Comparison of ENCODE assay signal across 1 cellular context in the genomic region with DNA sequence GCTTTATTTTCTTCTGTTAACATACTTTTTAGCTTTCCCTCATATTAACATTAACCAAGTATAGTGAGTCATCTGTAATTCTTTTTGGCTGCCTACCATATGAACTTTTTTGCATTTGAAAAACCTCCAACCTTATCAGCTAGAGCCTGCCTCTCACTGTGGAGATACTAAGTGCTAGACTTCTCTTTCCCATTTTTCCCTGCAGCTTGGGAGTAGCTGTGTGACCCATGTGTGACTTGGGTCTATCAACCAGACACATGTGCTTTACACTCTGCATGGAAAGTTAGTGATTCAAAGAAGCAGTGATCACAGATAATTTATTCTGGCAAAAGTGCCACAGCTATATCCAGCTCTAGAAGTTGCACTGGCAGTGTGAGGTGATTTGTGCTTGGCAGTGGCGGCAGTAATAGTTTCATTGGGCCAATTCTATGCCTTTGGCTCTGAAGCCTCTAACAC.
TF ChIP-seq lines count a peak whose summit lies in the region.

No MANE protein-coding gene starts in this region.

TF ChIP-seq in K562, 482 proteins besides CTCF, POLR2A, EP300 and RAD21 (continued from another document):
- TF ChIP-seq, protein P1, sequence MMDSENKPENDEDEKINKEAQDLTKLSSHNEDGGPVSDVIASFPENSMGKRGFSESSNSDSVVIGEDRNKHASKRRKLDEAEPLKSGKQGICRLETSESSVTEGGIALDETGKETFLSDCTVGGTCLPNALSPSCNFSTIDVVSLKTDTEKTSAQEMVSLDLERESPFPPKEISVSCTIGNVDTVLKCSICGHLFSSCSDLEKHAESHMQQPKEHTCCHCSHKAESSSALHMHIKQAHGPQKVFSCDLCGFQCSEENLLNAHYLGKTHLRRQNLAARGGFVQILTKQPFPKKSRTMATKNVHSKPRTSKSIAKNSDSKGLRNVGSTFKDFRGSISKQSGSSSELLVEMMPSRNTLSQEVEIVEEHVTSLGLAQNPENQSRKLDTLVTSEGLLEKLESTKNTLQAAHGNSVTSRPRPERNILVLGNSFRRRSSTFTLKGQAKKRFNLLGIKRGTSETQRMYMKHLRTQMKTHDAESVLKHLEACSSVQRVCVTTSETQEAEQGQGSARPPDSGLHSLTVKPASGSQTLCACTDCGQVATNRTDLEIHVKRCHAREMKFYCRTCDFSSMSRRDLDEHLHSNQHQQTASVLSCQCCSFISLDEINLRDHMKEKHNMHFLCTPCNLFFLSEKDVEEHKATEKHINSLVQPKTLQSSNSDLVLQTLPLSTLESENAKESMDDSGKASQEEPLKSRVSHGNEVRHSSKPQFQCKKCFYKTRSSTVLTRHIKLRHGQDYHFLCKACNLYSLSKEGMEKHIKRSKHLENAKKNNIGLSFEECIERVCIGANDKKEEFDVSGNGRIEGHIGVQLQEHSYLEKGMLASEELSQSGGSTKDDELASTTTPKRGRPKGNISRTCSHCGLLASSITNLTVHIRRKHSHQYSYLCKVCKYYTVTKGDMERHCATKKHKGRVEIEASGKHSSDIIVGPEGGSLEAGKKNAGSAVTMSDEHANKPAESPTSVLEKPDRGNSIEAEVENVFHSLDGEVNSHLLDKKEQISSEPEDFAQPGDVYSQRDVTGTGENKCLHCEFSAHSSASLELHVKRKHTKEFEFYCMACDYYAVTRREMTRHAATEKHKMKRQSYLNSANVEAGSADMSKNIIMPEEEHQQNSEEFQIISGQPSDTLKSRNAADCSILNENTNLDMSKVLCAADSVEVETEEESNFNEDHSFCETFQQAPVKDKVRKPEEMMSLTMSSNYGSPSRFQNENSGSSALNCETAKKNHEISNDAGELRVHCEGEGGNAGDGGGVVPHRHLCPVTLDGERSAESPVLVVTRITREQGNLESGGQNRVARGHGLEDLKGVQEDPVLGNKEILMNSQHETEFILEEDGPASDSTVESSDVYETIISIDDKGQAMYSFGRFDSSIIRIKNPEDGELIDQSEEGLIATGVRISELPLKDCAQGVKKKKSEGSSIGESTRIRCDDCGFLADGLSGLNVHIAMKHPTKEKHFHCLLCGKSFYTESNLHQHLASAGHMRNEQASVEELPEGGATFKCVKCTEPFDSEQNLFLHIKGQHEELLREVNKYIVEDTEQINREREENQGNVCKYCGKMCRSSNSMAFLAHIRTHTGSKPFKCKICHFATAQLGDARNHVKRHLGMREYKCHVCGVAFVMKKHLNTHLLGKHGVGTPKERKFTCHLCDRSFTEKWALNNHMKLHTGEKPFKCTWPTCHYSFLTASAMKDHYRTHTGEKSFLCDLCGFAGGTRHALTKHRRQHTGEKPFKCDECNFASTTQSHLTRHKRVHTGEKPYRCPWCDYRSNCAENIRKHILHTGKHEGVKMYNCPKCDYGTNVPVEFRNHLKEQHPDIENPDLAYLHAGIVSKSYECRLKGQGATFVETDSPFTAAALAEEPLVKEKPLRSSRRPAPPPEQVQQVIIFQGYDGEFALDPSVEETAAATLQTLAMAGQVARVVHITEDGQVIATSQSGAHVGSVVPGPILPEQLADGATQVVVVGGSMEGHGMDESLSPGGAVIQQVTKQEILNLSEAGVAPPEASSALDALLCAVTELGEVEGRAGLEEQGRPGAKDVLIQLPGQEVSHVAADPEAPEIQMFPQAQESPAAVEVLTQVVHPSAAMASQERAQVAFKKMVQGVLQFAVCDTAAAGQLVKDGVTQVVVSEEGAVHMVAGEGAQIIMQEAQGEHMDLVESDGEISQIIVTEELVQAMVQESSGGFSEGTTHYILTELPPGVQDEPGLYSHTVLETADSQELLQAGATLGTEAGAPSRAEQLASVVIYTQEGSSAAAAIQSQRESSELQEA (IDR thresholded peaks at IDR 0.05; ENCODE audit: low read depth), result no peak
- TF ChIP-seq ZNF311 (CRISPR knock-in tag; IDR thresholded peaks at IDR 0.05) (no peak), RB1 (IDR thresholded peaks at IDR 0.05; ENCODE audit: low read depth) (no peak), NFATC3 (IDR thresholded peaks at IDR 0.05) (no peak), TRIM24 (IDR thresholded peaks at IDR 0.05) (peak in 1 of 2 experiments; percentile 13; a peak in 2 of 4 replicates), NR2C2 (CRISPR knock-in tag; IDR thresholded peaks at IDR 0.05) (no peak), NR2C2 (tag; IDR thresholded peaks at IDR 0.05) (no peak), NR2C1 (IDR thresholded peaks at IDR 0.05) (no peak), NR2C1 (tag; IDR thresholded peaks at IDR 0.05) (no peak), TCF7L2 (IDR thresholded peaks at IDR 0.05; ENCODE audit: low read depth, low read length) (no peak), POLR2AphosphoS2 (IDR thresholded peaks at IDR 0.05; ENCODE audit: low read length) (no peak), ZNF77 (CRISPR knock-in tag; IDR thresholded peaks at IDR 0.05) (no peak), ZKSCAN1 (IDR thresholded peaks at IDR 0.05; ENCODE audit: low read depth, low read length) (no peak), MEF2D (tag; conservative IDR thresholded peaks at IDR 0.05; ENCODE audit: low read depth) (no peak), SIN3B (IDR thresholded peaks at IDR 0.05; ENCODE audit: low read depth) (no peak), ASH1L (IDR thresholded peaks at IDR 0.05; ENCODE audit: borderline replicate concordance, low read depth, partially characterized antibody) (no peak), MCM2 (IDR thresholded peaks at IDR 0.05; ENCODE audit: low read depth) (no peak), GATA2 (CRISPR knock-in tag; IDR thresholded peaks at IDR 0.05) (0 out of 2 replicates have a peak, but pooled peaks have one; percentile 26), NFXL1 (CRISPR knock-in tag; IDR thresholded peaks at IDR 0.05) (no peak), RBM14 (IDR thresholded peaks at IDR 0.05; ENCODE audit: borderline replicate concordance, insufficient read depth, low read depth, low read length) (no peak), GATAD2B (IDR thresholded peaks at IDR 0.05; ENCODE audit: borderline replicate concordance) (no peak), SMAD1 (IDR thresholded peaks at IDR 0.05; ENCODE audit: low read depth, low read length, partially characterized antibody) (no peak), SRSF3 (IDR thresholded peaks at IDR 0.05; ENCODE audit: insufficient read depth, low read length) (no peak), TEAD4 (IDR thresholded peaks at IDR 0.05; ENCODE audit: low read length) (peak; percentile 51; the same call in 1 of the 2 replicates), TEAD4 (CRISPR knock-in tag; IDR thresholded peaks at IDR 0.05; ENCODE audit: borderline replicate concordance) (no peak), GABPB1 (CRISPR knock-in tag; IDR thresholded peaks at IDR 0.05) (no peak), CSDE1 (IDR thresholded peaks at IDR 0.05) (no peak), CCNT2 (IDR thresholded peaks at IDR 0.05; ENCODE audit: borderline replicate concordance, extremely low read depth, insufficient read length, low read depth, low read length) (no peak), GABPA (tag; conservative IDR thresholded peaks at IDR 0.05; ENCODE audit: low read depth) (no peak)
- TF ChIP-seq, protein P2, sequence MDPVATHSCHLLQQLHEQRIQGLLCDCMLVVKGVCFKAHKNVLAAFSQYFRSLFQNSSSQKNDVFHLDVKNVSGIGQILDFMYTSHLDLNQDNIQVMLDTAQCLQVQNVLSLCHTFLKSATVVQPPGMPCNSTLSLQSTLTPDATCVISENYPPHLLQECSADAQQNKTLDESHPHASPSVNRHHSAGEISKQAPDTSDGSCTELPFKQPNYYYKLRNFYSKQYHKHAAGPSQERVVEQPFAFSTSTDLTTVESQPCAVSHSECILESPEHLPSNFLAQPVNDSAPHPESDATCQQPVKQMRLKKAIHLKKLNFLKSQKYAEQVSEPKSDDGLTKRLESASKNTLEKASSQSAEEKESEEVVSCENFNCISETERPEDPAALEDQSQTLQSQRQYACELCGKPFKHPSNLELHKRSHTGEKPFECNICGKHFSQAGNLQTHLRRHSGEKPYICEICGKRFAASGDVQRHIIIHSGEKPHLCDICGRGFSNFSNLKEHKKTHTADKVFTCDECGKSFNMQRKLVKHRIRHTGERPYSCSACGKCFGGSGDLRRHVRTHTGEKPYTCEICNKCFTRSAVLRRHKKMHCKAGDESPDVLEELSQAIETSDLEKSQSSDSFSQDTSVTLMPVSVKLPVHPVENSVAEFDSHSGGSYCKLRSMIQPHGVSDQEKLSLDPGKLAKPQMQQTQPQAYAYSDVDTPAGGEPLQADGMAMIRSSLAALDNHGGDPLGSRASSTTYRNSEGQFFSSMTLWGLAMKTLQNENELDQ (CRISPR knock-in tag; IDR thresholded peaks at IDR 0.05; ENCODE audit: borderline replicate concordance), result no peak
- TF ChIP-seq, protein P3, sequence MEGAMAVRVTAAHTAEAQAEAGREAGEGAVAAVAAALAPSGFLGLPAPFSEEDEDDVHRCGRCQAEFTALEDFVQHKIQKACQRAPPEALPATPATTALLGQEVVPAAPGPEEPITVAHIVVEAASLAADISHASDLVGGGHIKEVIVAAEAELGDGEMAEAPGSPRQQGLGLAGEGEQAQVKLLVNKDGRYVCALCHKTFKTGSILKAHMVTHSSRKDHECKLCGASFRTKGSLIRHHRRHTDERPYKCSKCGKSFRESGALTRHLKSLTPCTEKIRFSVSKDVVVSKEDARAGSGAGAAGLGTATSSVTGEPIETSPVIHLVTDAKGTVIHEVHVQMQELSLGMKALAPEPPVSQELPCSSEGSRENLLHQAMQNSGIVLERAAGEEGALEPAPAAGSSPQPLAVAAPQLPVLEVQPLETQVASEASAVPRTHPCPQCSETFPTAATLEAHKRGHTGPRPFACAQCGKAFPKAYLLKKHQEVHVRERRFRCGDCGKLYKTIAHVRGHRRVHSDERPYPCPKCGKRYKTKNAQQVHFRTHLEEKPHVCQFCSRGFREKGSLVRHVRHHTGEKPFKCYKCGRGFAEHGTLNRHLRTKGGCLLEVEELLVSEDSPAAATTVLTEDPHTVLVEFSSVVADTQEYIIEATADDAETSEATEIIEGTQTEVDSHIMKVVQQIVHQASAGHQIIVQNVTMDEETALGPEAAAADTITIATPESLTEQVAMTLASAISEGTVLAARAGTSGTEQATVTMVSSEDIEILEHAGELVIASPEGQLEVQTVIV (CRISPR knock-in tag; IDR thresholded peaks at IDR 0.05; ENCODE audit: borderline replicate concordance), result no peak
- TF ChIP-seq, protein P4, sequence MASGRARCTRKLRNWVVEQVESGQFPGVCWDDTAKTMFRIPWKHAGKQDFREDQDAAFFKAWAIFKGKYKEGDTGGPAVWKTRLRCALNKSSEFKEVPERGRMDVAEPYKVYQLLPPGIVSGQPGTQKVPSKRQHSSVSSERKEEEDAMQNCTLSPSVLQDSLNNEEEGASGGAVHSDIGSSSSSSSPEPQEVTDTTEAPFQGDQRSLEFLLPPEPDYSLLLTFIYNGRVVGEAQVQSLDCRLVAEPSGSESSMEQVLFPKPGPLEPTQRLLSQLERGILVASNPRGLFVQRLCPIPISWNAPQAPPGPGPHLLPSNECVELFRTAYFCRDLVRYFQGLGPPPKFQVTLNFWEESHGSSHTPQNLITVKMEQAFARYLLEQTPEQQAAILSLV (tag; IDR thresholded peaks at IDR 0.05), result no peak
- TF ChIP-seq, protein P5, sequence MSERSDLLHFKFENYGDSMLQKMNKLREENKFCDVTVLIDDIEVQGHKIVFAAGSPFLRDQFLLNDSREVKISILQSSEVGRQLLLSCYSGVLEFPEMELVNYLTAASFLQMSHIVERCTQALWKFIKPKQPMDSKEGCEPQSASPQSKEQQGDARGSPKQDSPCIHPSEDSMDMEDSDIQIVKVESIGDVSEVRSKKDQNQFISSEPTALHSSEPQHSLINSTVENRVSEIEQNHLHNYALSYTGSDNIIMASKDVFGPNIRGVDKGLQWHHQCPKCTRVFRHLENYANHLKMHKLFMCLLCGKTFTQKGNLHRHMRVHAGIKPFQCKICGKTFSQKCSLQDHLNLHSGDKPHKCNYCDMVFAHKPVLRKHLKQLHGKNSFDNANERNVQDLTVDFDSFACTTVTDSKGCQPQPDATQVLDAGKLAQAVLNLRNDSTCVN (CRISPR knock-in tag; IDR thresholded peaks at IDR 0.05), result no peak
